ENCODE assay signal across 13 cellular contexts in genomic region chr15:25810631-25811077, GRCh38. TPM values are rescaled to one million over a fixed set of nuclear protein-coding genes. Genes with fewer than 3 reads are reported as not detected.
DNase-seq lines count a peak whose midpoint lies in the region; ATAC-seq, FAIRE-seq and TF ChIP-seq lines count a peak whose summit lies in the region.
"Had no signal": no experiment of that assay in that cellular context is flagged by ENCODE, and none has a peak within 500 bp of the region (broad histone marks: within the 10 kb centered on the region; RNA-seq: fewer than 3 reads in every experiment).

No MANE protein-coding gene starts in this region.

- FAIRE-seq in GM12891 (lab: Jason Lieb, UNC) (peak; percentile 52), HTR-8/SVneo (lab: Jason Lieb, UNC) (no peak)

- peaks cover 28% of the 10 kb centered on the region for H3K36me3 Mint-ChIP-seq in activated CD4-positive, alpha-beta T cell treated with anti-CD3 and anti-CD28 coated beads, Interleukin-2, amount 10 ng/mL, durations not matched to agents 24 days and 14 days (ENCODE audit: low read depth)
- H3K36me3 Mint-ChIP-seq in neural crest cell (ENCODE audit: low read depth) = no peaks in the 10 kb centered on the region
- H3K36me3 Mint-ChIP-seq: memory B cell had no signal

- DNase-seq in GM12891 (ENCODE audit: insufficient read length, low spot score) (no peak), ecto neural progenitor cell (ENCODE audit: low spot score) (peak; percentile 59), neural crest cell (ENCODE audit: low read depth, low spot score) (peak; percentile 9), HTR-8/SVneo (ENCODE audit: insufficient read length, low spot score) (no peak), DMS53 treated with DMSO at 0.1 percent for 48 hours (lab: John Stamatoyannopoulos, UW; ENCODE audit: unreplicated experiment) (no peak)
- peak; percentile 73 for DNase-seq in activated CD4-positive, alpha-beta T cell treated with anti-CD3 and anti-CD28 coated beads, Interleukin-2, amount 10 ng/mL, durations not matched to agents 24 days and 14 days
- DNase-seq: colonic mucosa, gastrocnemius medialis, NCI-H1092, retina had no signal

- no peaks in the 10 kb centered on the region for H3K9me3 Mint-ChIP-seq in activated CD4-positive, alpha-beta T cell treated with anti-CD3 and anti-CD28 coated beads, Interleukin-2, amount 10 ng/mL, durations not matched to agents 24 days and 14 days
- no peaks in the 10 kb centered on the region for H3K9me3 Mint-ChIP-seq in neural crest cell
- H3K9me3 Mint-ChIP-seq: memory B cell had no signal

- no peak for ATAC-seq in HG02678 (IDR thresholded peaks at IDR 0.05; ENCODE audit: unreplicated experiment)
- no peak for ATAC-seq in GM21360 (IDR thresholded peaks at IDR 0.05; ENCODE audit: unreplicated experiment)
- ATAC-seq: gastrocnemius medialis had no signal

- intact Hi-C loops in activated CD4-positive, alpha-beta T cell treated with anti-CD3 and anti-CD28 coated beads, Interleukin-2, amount 10 ng/mL, durations not matched to agents 24 days and 14 days (cut with micrococcal nuclease) = no loop called here

- peak overlapping the region; percentile 78 for H3K4me3 Mint-ChIP-seq in activated CD4-positive, alpha-beta T cell treated with anti-CD3 and anti-CD28 coated beads, Interleukin-2, amount 10 ng/mL, durations not matched to agents 24 days and 14 days
- H3K4me3 Mint-ChIP-seq in neural crest cell = peak overlapping the region; percentile 65
- H3K4me3 Mint-ChIP-seq: memory B cell had no signal

- H3K27me3 Mint-ChIP-seq in activated CD4-positive, alpha-beta T cell treated with anti-CD3 and anti-CD28 coated beads, Interleukin-2, amount 10 ng/mL, durations not matched to agents 24 days and 14 days = no peaks in the 10 kb centered on the region
- H3K27me3 Mint-ChIP-seq in neural crest cell (ENCODE audit: low read depth) = no peaks in the 10 kb centered on the region

- peak overlapping the region; percentile 85 for H3K27ac Mint-ChIP-seq in activated CD4-positive, alpha-beta T cell treated with anti-CD3 and anti-CD28 coated beads, Interleukin-2, amount 10 ng/mL, durations not matched to agents 24 days and 14 days
- H3K27ac Mint-ChIP-seq in neural crest cell (ENCODE audit: unreplicated experiment) = peak overlapping the region; percentile 85
- H3K27ac Mint-ChIP-seq: memory B cell had no signal

- peaks cover 65% of the 10 kb centered on the region for H3K4me1 Mint-ChIP-seq in activated CD4-positive, alpha-beta T cell treated with anti-CD3 and anti-CD28 coated beads, Interleukin-2, amount 10 ng/mL, durations not matched to agents 24 days and 14 days
- peaks cover 38% of the 10 kb centered on the region for H3K4me1 Mint-ChIP-seq in neural crest cell

- no peak for TF ChIP-seq POLR2A in GM12891 (IDR thresholded peaks at IDR 0.05; ENCODE audit: low read depth, low read length)

- no peak for TF ChIP-seq CTCF in neural crest cell (conservative IDR thresholded peaks at IDR 0.05)

TF ChIP-seq in GM12891, 5 proteins besides CTCF, POLR2A, EP300 and RAD21:
- no peak for TF ChIP-seq PAX5 (IDR thresholded peaks at IDR 0.05; ENCODE audit: insufficient read depth, low read length, severe bottlenecking)

RNA-seq across cellular contexts. Expression of gene ATP10A, which starts 52.5 kb away (rescaled TPM):
- polyA plus RNA-seq in GM12891 (2012; ENCODE audit: low read depth, missing spikeins) = 0.17 TPM
- 42.7 and 48.0 TPM in 2 replicates for total RNA-seq in activated CD4-positive, alpha-beta T cell treated with anti-CD3 and anti-CD28 coated beads, Interleukin-2, amount 10 ng/mL, durations not matched to agents 24 days and 14 days
- 4.9 and 6.8 TPM in 2 replicates for total RNA-seq in neural crest cell

Comparison
In these comparisons a context has a peak if more than half of its experiments do, and no peak if none do; other contexts are left out.
1. DNase-seq: peak in activated CD4-positive, alpha-beta T cell treated with anti-CD3 and anti-CD28 coated beads, Interleukin-2, amount 10 ng/mL, durations not matched to agents 24 days and 14 days (single experiment), ecto neural progenitor cell (single experiment) and neural crest cell (single experiment); none in GM12891 (single experiment), HTR-8/SVneo (single experiment) and DMS53 treated with DMSO at 0.1 percent for 48 hours (single experiment).